In the genomic region with DNA sequence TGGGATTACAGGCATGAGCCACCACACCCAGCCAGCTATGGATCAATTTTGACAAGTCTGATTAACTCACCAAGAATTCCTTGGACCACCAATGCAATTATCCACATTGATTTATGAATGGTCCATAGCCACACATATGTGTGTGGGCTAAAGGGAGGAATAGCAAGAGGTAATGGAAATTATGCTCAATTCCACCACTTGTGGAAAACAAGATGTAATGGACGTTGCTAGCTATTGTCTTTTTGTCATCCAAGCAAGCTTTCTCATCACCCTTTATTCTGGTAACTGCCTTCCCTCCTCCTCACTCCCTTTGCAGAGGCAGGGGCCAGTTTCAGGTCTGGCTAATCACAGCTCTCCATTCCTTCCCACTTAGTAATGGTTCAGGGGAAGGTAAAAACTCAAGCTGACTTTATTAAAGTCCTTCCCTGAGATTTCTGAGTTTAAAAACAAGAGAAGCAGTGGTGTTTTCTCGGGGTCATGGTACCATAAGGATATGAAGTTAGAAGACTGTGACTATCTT, we compare ENCODE assay signal across 17 cellular contexts.
"Had no signal": no experiment of that assay in that cellular context is flagged by ENCODE, and none has a peak within 500 bp of the region (broad histone marks: within the 10 kb centered on the region; RNA-seq: fewer than 3 reads in every experiment).

No MANE protein-coding gene starts in this region.

- H3K36me3 Mint-ChIP-seq: activated CD4-positive, alpha-beta memory T cell treated with anti-CD3 and anti-CD28 coated beads for 36 hours; activated naive CD8-positive, alpha-beta T cell; T-cell had no signal

- DNase-seq: activated CD4-positive, CD25-positive, alpha-beta regulatory T cell; activated CD8-positive, alpha-beta memory T cell treated with anti-CD3 and anti-CD28 coated beads for 24 hours; activated effector memory CD4-positive, alpha-beta T cell treated with anti-CD3 and anti-CD28 coated beads, Interleukin-2, amount 50 U/mL, for 16 hours; activated naive CD4-positive, alpha-beta T cell treated with Interleukin-2 at 50 U/mL for 16 hours; activated T-cell treated with anti-CD3 and anti-CD28 coated beads, Interleukin-2, amount 50 U/mL, for 4 hours; aorta; brain microvascular endothelial cell; KG1; NCI-H2227 treated with DMSO at 0.1 percent for 48 hours; NCI-H446 treated with DMSO at 0.1 percent for 48 hours had no signal

- H3K27me3 ChIP-seq: brain microvascular endothelial cell, cardiac muscle cell had no signal

- H3K4me1 Mint-ChIP-seq: activated CD4-positive, alpha-beta T cell treated with anti-CD3 and anti-CD28 coated beads, Interleukin-2, amount 10 ng/mL, durations not matched to agents 7 days and 5 days; T-cell had no signal

- H3K9me3 Mint-ChIP-seq: activated CD4-positive, alpha-beta memory T cell treated with anti-CD3 and anti-CD28 coated beads for 36 hours; activated CD4-positive, alpha-beta T cell treated with anti-CD3 and anti-CD28 coated beads, Interleukin-2, amount 10 ng/mL, durations not matched to agents 7 days and 5 days; activated T-cell treated with anti-CD3 and anti-CD28 coated beads, Interleukin-2, amount 50 U/mL, for 4 hours; T-cell had no signal

- H3K36me3 ChIP-seq: brain microvascular endothelial cell, cardiac muscle cell had no signal

- H3K4me2 ChIP-seq: PC-9 had no signal

- H2AFZ ChIP-seq: PC-9 had no signal

- H3K27ac Mint-ChIP-seq: activated CD4-positive, alpha-beta memory T cell treated with anti-CD3 and anti-CD28 coated beads for 36 hours; activated CD4-positive, alpha-beta T cell treated with anti-CD3 and anti-CD28 coated beads, Interleukin-2, amount 10 ng/mL, durations not matched to agents 7 days and 5 days; activated naive CD8-positive, alpha-beta T cell; T-cell had no signal

- H3K4me3 Mint-ChIP-seq: activated CD4-positive, alpha-beta memory T cell treated with anti-CD3 and anti-CD28 coated beads for 36 hours; activated CD4-positive, alpha-beta T cell treated with anti-CD3 and anti-CD28 coated beads, Interleukin-2, amount 10 ng/mL, durations not matched to agents 7 days and 5 days; activated naive CD8-positive, alpha-beta T cell; activated T-cell treated with anti-CD3 and anti-CD28 coated beads, Interleukin-2, amount 50 U/mL, for 4 hours; T-cell had no signal

- H3K27ac ChIP-seq: brain microvascular endothelial cell, cardiac muscle cell, PC-9, VCaP had no signal

- H3K4me3 ChIP-seq: cardiac muscle cell, PC-9 had no signal
